ENCODE assay signal across 1 cellular context in genomic region chr7:116952640-116953371, GRCh38.
A peak's percentile ranks its signal among the peaks of the same experiment; 100 is the strongest.
TF ChIP-seq lines count a peak whose summit lies in the region.

No MANE protein-coding gene starts in this region.

TF ChIP-seq in HEK293, 187 proteins besides CTCF, POLR2A, EP300 and RAD21 (continued from another document and continues in another):
- TF ChIP-seq ZSCAN18 (tag by site-specific recombination; IDR thresholded peaks at IDR 0.05) (no peak), ZBTB20 (tag by site-specific recombination; IDR thresholded peaks at IDR 0.05) (peak; percentile 64), ZNF664 (tag by site-specific recombination; IDR thresholded peaks at IDR 0.05) (peak; percentile 91), ZNF416 (tag by site-specific recombination; IDR thresholded peaks at IDR 0.05) (no peak), ZNF660 (tag by site-specific recombination; IDR thresholded peaks at IDR 0.05) (no peak; the same call in 1 of the 2 replicates), ZNF2 (tag by site-specific recombination; IDR thresholded peaks at IDR 0.05) (peak; percentile 54), ZNF114 (tag by site-specific recombination; IDR thresholded peaks at IDR 0.05) (no peak), ZNF571 (tag by site-specific recombination; IDR thresholded peaks at IDR 0.05) (no peak), ZNF335 (tag by site-specific recombination; conservative IDR thresholded peaks at IDR 0.05) (peak; percentile 97), PRDM10 (tag by site-specific recombination; IDR thresholded peaks at IDR 0.05) (no peak), GLIS1 (tag by site-specific recombination; IDR thresholded peaks at IDR 0.05) (no peak), ZNF626 (tag by site-specific recombination; IDR thresholded peaks at IDR 0.05) (no peak), ZNF473 (tag by site-specific recombination; IDR thresholded peaks at IDR 0.05) (no peak), KLF17 (tag by site-specific recombination; IDR thresholded peaks at IDR 0.05) (no peak; the same call in 1 of the 2 replicates), ZFHX2 (tag by site-specific recombination; conservative IDR thresholded peaks at IDR 0.05) (no peak), ZNF449 (tag by site-specific recombination; IDR thresholded peaks at IDR 0.05) (no peak), ZFP37 (tag by site-specific recombination; IDR thresholded peaks at IDR 0.05) (peak; percentile 32; the same call in 1 of the 2 replicates), ZSCAN16 (tag by site-specific recombination; IDR thresholded peaks at IDR 0.05) (no peak), IKZF3 (tag by site-specific recombination; IDR thresholded peaks at IDR 0.05) (peak; percentile 89), SP3 (tag by site-specific recombination; IDR thresholded peaks at IDR 0.05) (no peak), WT1 (tag by site-specific recombination; IDR thresholded peaks at IDR 0.05) (peak; percentile 59), ZNF292 (tag by site-specific recombination; IDR thresholded peaks at IDR 0.05; ENCODE audit: borderline replicate concordance, low read depth) (no peak), ZEB2 (tag by site-specific recombination; IDR thresholded peaks at IDR 0.05) (peak; percentile 20; the same call in 1 of the 2 replicates), ZNF37A (tag by site-specific recombination; IDR thresholded peaks at IDR 0.05) (no peak), ZNF488 (tag by site-specific recombination; IDR thresholded peaks at IDR 0.05) (no peak), ZNF274 (IDR thresholded peaks at IDR 0.05; ENCODE audit: low read length) (no peak), ZNF274 (tag by site-specific recombination; IDR thresholded peaks at IDR 0.05; ENCODE audit: borderline replicate concordance) (no peak), ZNF629 (tag by site-specific recombination; IDR thresholded peaks at IDR 0.05) (no peak), ZNF768 (tag by site-specific recombination; IDR thresholded peaks at IDR 0.05) (no peak), ZNF362 (tag by site-specific recombination; IDR thresholded peaks at IDR 0.05) (no peak), ZNF302 (tag by site-specific recombination; IDR thresholded peaks at IDR 0.05; ENCODE audit: low read depth) (no peak), ZNF529 (tag by site-specific recombination; IDR thresholded peaks at IDR 0.05; ENCODE audit: insufficient replicate concordance) (no peak), ZBTB17 (tag by site-specific recombination; IDR thresholded peaks at IDR 0.05) (peak; percentile 83), ZNF76 (tag by site-specific recombination; IDR thresholded peaks at IDR 0.05; ENCODE audit: borderline replicate concordance, low read depth) (peak; percentile 23; the same call in 1 of the 2 replicates), ZNF624 (tag by site-specific recombination; IDR thresholded peaks at IDR 0.05) (no peak), GLIS2 (tag by site-specific recombination; IDR thresholded peaks at IDR 0.05) (no peak), ZNF521 (tag by site-specific recombination; IDR thresholded peaks at IDR 0.05) (no peak), MEIS1 (CRISPR knock-in tag; IDR thresholded peaks at IDR 0.05; ENCODE audit: borderline replicate concordance) (no peak), ZNF10 (tag by site-specific recombination; IDR thresholded peaks at IDR 0.05) (no peak), TSHZ1 (tag by site-specific recombination; IDR thresholded peaks at IDR 0.05; ENCODE audit: borderline replicate concordance) (no peak), OVOL3 (tag by site-specific recombination; IDR thresholded peaks at IDR 0.05) (no peak), ZNF391 (tag by site-specific recombination; IDR thresholded peaks at IDR 0.05; ENCODE audit: borderline replicate concordance, low read depth) (no peak), ZNF777 (tag by site-specific recombination; IDR thresholded peaks at IDR 0.05; ENCODE audit: borderline replicate concordance) (no peak), BCL11A (tag by site-specific recombination; IDR thresholded peaks at IDR 0.05; ENCODE audit: low read depth) (no peak), ATF2 (tag by site-specific recombination; IDR thresholded peaks at IDR 0.05; ENCODE audit: low read depth) (no peak), ZNF600 (tag by site-specific recombination; IDR thresholded peaks at IDR 0.05) (peak; percentile 27; the same call in 1 of the 2 replicates), SP2 (tag by site-specific recombination; IDR thresholded peaks at IDR 0.05) (no peak), TRIM28 (IDR thresholded peaks at IDR 0.05; ENCODE audit: borderline replicate concordance, low read length) (no peak), INSM2 (tag by site-specific recombination; IDR thresholded peaks at IDR 0.05) (no peak), ZXDB (tag by site-specific recombination; IDR thresholded peaks at IDR 0.05) (peak; percentile 50), ZNF175 (tag by site-specific recombination; IDR thresholded peaks at IDR 0.05) (no peak), FEZF1 (tag by site-specific recombination; IDR thresholded peaks at IDR 0.05) (peak; percentile 52)
